ENCODE assay signal across 1 cellular context in the genomic region with DNA sequence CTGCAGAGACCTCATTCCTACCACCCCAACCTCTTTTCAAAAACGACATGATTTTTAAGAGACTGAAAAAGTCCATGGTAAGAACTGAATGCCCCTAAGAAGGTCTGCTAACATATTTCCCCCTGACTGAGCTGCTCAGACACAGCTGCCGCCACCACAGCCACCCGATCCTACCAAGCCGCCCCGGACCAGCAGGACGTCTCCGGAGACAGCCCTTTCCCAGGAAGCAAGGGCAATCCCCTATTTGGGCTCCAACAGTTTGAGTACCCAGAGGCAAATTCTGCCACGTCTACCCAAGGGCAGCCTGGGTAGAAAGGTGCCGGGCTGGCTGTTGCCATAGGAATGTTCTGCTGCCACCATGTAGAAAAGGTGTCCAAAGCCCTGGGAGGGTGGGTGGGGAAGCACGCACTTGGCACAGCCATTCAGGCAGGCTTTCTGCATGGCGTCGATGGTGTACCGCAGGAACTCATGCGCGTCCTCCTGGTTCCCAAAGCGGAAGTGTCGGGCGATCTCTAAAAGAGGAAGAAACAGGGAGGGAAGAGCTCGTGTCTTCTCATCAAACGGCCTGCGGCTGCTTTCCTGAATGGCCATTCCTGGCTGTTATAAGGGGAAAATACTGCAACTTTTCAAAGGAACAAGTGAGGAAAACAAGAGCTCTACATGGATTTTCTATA.
TF ChIP-seq lines count a peak whose summit lies in the region.

No MANE protein-coding gene starts in this region.

TF ChIP-seq in GM23338, 12 proteins besides CTCF, POLR2A, EP300 and RAD21 (continued from another document):
- TF ChIP-seq REST (IDR thresholded peaks at IDR 0.05; ENCODE audit: unreplicated experiment) (no peak), STAT1 (IDR thresholded peaks at IDR 0.05; ENCODE audit: unreplicated experiment) (no peak), NANOG (IDR thresholded peaks at IDR 0.05; ENCODE audit: borderline replicate concordance) (no peak), EZH2phosphoT487 (IDR thresholded peaks at IDR 0.05; ENCODE audit: unreplicated experiment) (no peak), ZNF462 (CRISPR knock-in tag; IDR thresholded peaks at IDR 0.05) (no peak), CREB1 (CRISPR knock-in tag; IDR thresholded peaks at IDR 0.05; ENCODE audit: low read depth) (no peak)
- TF ChIP-seq, protein P1, sequence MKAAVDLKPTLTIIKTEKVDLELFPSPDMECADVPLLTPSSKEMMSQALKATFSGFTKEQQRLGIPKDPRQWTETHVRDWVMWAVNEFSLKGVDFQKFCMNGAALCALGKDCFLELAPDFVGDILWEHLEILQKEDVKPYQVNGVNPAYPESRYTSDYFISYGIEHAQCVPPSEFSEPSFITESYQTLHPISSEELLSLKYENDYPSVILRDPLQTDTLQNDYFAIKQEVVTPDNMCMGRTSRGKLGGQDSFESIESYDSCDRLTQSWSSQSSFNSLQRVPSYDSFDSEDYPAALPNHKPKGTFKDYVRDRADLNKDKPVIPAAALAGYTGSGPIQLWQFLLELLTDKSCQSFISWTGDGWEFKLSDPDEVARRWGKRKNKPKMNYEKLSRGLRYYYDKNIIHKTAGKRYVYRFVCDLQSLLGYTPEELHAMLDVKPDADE (IDR thresholded peaks at IDR 0.05): no peak
